ENCODE assay signal across 21 cellular contexts in the genomic region with DNA sequence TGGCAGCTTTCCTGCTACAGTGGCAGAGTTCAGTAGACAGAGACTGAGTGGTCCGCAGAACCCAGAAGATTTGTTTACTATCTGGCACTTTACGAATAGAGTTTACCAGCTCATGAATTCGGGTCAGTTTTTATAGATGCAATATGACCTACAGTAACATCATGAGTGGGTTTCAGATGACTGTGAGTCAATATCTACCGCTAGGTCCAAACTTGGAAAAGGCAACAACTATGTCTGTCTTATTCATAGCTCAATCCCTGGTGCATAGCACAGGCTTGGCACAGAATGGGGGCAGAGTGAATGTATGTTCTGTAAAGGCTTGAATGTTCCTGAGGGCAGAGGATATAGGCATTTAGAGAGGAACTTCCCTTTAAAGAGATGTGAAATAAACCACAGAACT.
"Had no signal": no experiment of that assay in that cellular context is flagged by ENCODE, and none has a peak within 500 bp of the region (broad histone marks: within the 10 kb centered on the region; RNA-seq: fewer than 3 reads in every experiment).

No MANE protein-coding gene starts in this region.

- H3K27ac ChIP-seq: dorsolateral prefrontal cortex, epithelial cell of prostate, left lung, neutrophil, parathyroid adenoma, spleen, tibial nerve had no signal

- H3K4me1 ChIP-seq: left lung, parathyroid adenoma had no signal

- ATAC-seq: activated CD8-positive, alpha-beta T cell treated with anti-CD3 and anti-CD28 coated beads for 36 hours; activated naive CD8-positive, alpha-beta T cell treated with anti-CD3 and anti-CD28 coated beads, Interleukin-2, amount 50 U/mL, for 24 hours; left lung; natural killer cell treated with Interleukin-12 subunit alpha and Interleukin-12 subunit beta and Interleukin-15 and Interleukin-18, amount 100 ng/mL, for 72 hours; sciatic nerve had no signal

- H3K9me3 ChIP-seq: left lung, neutrophil, spleen, tibial nerve had no signal

- DNase-seq: activated CD4-positive, alpha-beta T cell treated with anti-CD3 and anti-CD28 coated beads, Interleukin-2, amount 10 ng/mL, durations not matched to agents 24 days and 14 days; activated CD8-positive, alpha-beta T cell treated with anti-CD3 and anti-CD28 coated beads for 36 hours; activated naive CD4-positive, alpha-beta T cell treated with anti-CD3 and anti-CD28 coated beads for 36 hours; activated naive CD8-positive, alpha-beta T cell treated with anti-CD3 and anti-CD28 coated beads, Interleukin-2, amount 50 U/mL, for 24 hours; activated T-cell treated with anti-CD3 and anti-CD28 coated beads, Interleukin-2, amount 50 U/mL, for 24 hours; anterior cingulate cortex; central memory CD4-positive, alpha-beta T cell; dorsolateral prefrontal cortex; endodermal cell; left lung; spleen; stimulated activated CD8-positive, alpha-beta memory T cell treated with anti-CD3 and anti-CD28 coated beads, Interleukin-4, amount 100 ng/mL, for 48 hours; stimulated activated naive CD4-positive, alpha-beta T cell treated with Interleukin-2 at 50 U/mL for 16 hours; substantia nigra; T-helper 9 cell had no signal

- H3K27me3 ChIP-seq: dorsolateral prefrontal cortex, left lung, neutrophil, spleen, tibial nerve had no signal

- H2AFZ ChIP-seq: parathyroid adenoma had no signal

- H3K36me3 ChIP-seq: left lung, neutrophil, spleen, tibial nerve had no signal

- H3K4me3 ChIP-seq: dorsolateral prefrontal cortex, left lung, spleen, tibial nerve had no signal

- H3K9ac ChIP-seq: parathyroid adenoma had no signal
